ENCODE assay signal across 1 cellular context in the genomic region with DNA sequence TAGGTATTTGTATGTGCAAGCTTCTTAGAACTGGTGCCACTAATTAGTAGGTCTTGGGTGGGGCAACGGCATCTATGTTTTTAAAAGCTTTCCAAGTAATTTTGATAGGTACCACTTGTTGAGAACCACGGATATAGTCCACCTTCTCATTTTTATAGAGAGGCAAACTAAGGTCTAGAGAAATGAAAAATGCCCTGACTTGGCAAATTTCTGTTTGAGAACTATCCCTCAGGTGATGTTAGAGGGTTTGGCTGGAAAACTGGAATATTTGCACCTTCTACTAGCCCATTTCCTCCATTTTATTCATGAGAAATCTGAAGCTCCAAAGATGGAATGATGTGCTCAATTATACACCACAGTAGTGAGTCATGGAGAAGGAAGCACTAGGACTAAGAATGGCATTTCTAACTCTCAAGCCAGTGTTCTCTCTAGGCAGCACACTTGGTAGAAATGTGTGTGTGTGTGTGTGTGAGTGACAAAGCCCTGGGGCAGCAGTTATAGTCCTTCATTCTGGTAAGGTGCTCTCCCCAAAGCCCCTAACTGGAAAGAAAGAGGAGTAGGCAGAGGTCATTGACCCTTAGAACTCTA.
TF ChIP-seq lines count a peak whose summit lies in the region.

No MANE protein-coding gene starts in this region.

TF ChIP-seq in GM23338, 12 proteins besides CTCF, POLR2A, EP300 and RAD21 (continued from another document):
- TF ChIP-seq, protein P1, sequence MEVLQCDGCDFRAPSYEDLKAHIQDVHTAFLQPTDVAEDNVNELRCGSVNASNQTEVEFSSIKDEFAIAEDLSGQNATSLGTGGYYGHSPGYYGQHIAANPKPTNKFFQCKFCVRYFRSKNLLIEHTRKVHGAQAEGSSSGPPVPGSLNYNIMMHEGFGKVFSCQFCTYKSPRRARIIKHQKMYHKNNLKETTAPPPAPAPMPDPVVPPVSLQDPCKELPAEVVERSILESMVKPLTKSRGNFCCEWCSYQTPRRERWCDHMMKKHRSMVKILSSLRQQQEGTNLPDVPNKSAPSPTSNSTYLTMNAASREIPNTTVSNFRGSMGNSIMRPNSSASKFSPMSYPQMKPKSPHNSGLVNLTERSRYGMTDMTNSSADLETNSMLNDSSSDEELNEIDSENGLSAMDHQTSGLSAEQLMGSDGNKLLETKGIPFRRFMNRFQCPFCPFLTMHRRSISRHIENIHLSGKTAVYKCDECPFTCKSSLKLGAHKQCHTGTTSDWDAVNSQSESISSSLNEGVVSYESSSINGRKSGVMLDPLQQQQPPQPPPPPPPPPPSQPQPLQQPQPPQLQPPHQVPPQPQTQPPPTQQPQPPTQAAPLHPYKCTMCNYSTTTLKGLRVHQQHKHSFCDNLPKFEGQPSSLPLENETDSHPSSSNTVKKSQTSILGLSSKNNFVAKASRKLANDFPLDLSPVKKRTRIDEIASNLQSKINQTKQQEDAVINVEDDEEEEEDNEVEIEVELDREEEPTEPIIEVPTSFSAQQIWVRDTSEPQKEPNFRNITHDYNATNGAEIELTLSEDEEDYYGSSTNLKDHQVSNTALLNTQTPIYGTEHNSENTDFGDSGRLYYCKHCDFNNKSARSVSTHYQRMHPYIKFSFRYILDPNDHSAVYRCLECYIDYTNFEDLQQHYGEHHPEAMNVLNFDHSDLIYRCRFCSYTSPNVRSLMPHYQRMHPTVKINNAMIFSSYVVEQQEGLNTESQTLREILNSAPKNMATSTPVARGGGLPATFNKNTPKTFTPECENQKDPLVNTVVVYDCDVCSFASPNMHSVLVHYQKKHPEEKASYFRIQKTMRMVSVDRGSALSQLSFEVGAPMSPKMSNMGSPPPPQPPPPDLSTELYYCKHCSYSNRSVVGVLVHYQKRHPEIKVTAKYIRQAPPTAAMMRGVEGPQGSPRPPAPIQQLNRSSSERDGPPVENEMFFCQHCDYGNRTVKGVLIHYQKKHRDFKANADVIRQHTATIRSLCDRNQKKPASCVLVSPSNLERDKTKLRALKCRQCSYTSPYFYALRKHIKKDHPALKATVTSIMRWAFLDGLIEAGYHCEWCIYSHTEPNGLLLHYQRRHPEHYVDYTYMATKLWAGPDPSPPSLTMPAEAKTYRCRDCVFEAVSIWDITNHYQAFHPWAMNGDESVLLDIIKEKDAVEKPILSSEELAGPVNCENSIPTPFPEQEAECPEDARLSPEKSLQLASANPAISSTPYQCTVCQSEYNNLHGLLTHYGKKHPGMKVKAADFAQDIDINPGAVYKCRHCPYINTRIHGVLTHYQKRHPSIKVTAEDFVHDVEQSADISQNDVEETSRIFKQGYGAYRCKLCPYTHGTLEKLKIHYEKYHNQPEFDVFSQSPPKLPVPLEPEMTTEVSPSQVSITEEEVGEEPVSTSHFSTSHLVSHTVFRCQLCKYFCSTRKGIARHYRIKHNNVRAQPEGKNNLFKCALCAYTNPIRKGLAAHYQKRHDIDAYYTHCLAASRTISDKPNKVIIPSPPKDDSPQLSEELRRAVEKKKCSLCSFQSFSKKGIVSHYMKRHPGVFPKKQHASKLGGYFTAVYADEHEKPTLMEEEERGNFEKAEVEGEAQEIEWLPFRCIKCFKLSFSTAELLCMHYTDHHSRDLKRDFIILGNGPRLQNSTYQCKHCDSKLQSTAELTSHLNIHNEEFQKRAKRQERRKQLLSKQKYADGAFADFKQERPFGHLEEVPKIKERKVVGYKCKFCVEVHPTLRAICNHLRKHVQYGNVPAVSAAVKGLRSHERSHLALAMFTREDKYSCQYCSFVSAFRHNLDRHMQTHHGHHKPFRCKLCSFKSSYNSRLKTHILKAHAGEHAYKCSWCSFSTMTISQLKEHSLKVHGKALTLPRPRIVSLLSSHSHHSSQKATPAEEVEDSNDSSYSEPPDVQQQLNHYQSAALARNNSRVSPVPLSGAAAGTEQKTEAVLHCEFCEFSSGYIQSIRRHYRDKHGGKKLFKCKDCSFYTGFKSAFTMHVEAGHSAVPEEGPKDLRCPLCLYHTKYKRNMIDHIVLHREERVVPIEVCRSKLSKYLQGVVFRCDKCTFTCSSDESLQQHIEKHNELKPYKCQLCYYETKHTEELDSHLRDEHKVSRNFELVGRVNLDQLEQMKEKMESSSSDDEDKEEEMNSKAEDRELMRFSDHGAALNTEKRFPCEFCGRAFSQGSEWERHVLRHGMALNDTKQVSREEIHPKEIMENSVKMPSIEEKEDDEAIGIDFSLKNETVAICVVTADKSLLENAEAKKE (CRISPR knock-in tag; IDR thresholded peaks at IDR 0.05): no peak
- TF ChIP-seq EZH2phosphoT487 (IDR thresholded peaks at IDR 0.05; ENCODE audit: unreplicated experiment) (no peak), JUNB (IDR thresholded peaks at IDR 0.05; ENCODE audit: unreplicated experiment) (no peak), ZNF331 (CRISPR knock-in tag; IDR thresholded peaks at IDR 0.05; ENCODE audit: low read depth) (no peak), CREB1 (CRISPR knock-in tag; IDR thresholded peaks at IDR 0.05; ENCODE audit: low read depth) (no peak), POLR2AphosphoS5 (IDR thresholded peaks at IDR 0.05; ENCODE audit: low read depth) (no peak), STAT1 (IDR thresholded peaks at IDR 0.05; ENCODE audit: unreplicated experiment) (no peak), ZNF114 (CRISPR knock-in tag; IDR thresholded peaks at IDR 0.05) (no peak)
- TF ChIP-seq, protein P2, sequence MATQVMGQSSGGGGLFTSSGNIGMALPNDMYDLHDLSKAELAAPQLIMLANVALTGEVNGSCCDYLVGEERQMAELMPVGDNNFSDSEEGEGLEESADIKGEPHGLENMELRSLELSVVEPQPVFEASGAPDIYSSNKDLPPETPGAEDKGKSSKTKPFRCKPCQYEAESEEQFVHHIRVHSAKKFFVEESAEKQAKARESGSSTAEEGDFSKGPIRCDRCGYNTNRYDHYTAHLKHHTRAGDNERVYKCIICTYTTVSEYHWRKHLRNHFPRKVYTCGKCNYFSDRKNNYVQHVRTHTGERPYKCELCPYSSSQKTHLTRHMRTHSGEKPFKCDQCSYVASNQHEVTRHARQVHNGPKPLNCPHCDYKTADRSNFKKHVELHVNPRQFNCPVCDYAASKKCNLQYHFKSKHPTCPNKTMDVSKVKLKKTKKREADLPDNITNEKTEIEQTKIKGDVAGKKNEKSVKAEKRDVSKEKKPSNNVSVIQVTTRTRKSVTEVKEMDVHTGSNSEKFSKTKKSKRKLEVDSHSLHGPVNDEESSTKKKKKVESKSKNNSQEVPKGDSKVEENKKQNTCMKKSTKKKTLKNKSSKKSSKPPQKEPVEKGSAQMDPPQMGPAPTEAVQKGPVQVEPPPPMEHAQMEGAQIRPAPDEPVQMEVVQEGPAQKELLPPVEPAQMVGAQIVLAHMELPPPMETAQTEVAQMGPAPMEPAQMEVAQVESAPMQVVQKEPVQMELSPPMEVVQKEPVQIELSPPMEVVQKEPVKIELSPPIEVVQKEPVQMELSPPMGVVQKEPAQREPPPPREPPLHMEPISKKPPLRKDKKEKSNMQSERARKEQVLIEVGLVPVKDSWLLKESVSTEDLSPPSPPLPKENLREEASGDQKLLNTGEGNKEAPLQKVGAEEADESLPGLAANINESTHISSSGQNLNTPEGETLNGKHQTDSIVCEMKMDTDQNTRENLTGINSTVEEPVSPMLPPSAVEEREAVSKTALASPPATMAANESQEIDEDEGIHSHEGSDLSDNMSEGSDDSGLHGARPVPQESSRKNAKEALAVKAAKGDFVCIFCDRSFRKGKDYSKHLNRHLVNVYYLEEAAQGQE (IDR thresholded peaks at IDR 0.05; ENCODE audit: unreplicated experiment): no peak
TF ChIP-seq in GM23338: peak in this region for 0.
